Comparison of ENCODE assay signal across 1 cellular context in genomic region chr1:11037740-11038182, GRCh38.
TF ChIP-seq lines count a peak whose summit lies in the region.

No MANE protein-coding gene starts in this region.

TF ChIP-seq in SK-N-SH, 30 proteins besides CTCF, POLR2A, EP300 and RAD21 (continued from another document):
- TF ChIP-seq TCF12 (IDR thresholded peaks at IDR 0.05) (no peak), POLR2AphosphoS5 (IDR thresholded peaks at IDR 0.05; ENCODE audit: low read depth, low read length) (no peak), NRF1 (IDR thresholded peaks at IDR 0.05; ENCODE audit: low read depth, low read length) (peak; percentile 51), MEF2A (IDR thresholded peaks at IDR 0.05; ENCODE audit: borderline replicate concordance, low read depth) (no peak), SMC3 (IDR thresholded peaks at IDR 0.05; ENCODE audit: low read depth, low read length) (peak; percentile 90), MAX (IDR thresholded peaks at IDR 0.05; ENCODE audit: low read depth) (no peak), MXI1 (IDR thresholded peaks at IDR 0.05; ENCODE audit: low read depth, low read length) (peak; percentile 58; the same call in 1 of the 2 replicates), USF1 (IDR thresholded peaks at IDR 0.05; ENCODE audit: borderline replicate concordance, low read depth) (no peak)
TF ChIP-seq in SK-N-SH: peak in this region for 3.
